ENCODE assay signal across 8 cellular contexts in the genomic region with DNA sequence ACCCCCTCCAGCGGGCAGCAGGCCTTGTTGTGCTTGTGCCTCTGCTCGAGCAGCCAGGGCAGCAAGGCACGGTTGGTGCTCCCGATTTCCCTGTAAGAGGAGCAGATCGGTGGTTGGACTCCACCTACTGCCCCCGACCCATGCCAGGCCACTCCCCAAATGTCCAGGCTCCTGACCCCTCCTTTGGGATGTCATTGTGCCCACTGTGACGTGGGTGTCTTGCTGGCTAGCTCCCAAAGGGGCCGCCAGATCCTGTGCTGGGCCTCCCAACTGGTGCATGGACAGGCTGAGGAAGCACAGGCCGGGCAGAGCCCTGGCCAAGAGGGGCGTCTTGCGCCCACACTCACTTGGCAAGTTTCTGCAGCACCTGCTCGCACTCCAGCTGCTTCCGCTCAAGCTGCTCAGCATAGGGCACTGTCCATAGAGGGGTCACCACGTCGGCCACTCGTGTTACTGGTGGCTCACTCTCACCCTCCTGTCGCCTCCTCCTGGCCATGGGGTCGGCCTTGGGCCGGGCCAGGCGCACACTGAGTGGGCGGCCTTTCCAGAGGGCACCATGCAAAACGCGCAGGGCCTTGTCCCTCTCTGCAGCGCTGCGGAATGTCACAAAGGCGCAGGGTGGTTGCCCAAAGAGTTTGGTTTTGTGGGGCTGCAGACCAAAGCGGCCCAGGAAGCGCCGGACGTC. TPM values are rescaled to one million over a fixed set of nuclear protein-coding genes. Genes with fewer than 3 reads are reported as not detected.
DNase-seq lines count a peak whose midpoint lies in the region; ATAC-seq and TF ChIP-seq lines count a peak whose summit lies in the region.

A gene (plus strand): TSS at position 414 of the 685 bp plus-strand sequence. CDS start 81 bp downstream, at position 495.

- H3K27ac ChIP-seq in mammary epithelial cell (ENCODE audit: insufficient read depth, low read depth, low read length) (peak within 1 kb of the TSS; percentile 66), right lobe of liver (peak within 1 kb of the TSS; percentile 71 to 85 (median 81)), thymus (ENCODE audit: low read depth) (peak within 1 kb of the TSS; percentile 80)

- CTCF ChIA-PET in activated CD8-positive, alpha-beta memory T cell treated with anti-CD3 and anti-CD28 coated beads for 36 hours (lab: Charles Lee) = interaction anchor here (2.2 to 3.2 kb wide), 2 partner anchors 10 to 14 kb away, joined by 7 to 13 read pairs; no protein-coding TSS in a partner anchor
- CTCF ChIA-PET in mammary epithelial cell (lab: Charles Lee; ENCODE audit: low non-redundant PET) = no interaction called here

- H3K27me3 ChIP-seq in mammary epithelial cell (ENCODE audit: insufficient read depth, low read length) (no peaks in the 10 kb centered on the region), right lobe of liver (no peaks in the 10 kb centered on the region), thymus (ENCODE audit: control insufficient read depth, insufficient read depth) (no peaks in the 10 kb centered on the region)

- H4K20me1 ChIP-seq in mammary epithelial cell (ENCODE audit: insufficient read depth, low read length) = no peaks in the 10 kb centered on the region

- peaks cover 20% of the 10 kb centered on the region for H3K36me3 ChIP-seq in mammary epithelial cell (ENCODE audit: insufficient read depth, low read length)
- peaks cover 0 to 55% (median 18%) of the 10 kb centered on the region in 4 donors for H3K36me3 ChIP-seq in right lobe of liver
- peaks cover 61% of the 10 kb centered on the region for H3K36me3 ChIP-seq in thymus (ENCODE audit: control insufficient read depth, insufficient read depth)

- peak within 1 kb of the TSS; percentile 84 for H2AFZ ChIP-seq in mammary epithelial cell (ENCODE audit: low read depth, low read length)

- H3K4me3 ChIP-seq in mammary epithelial cell (replicated peaks in 1 of 3; ENCODE audit: insufficient read depth in 1 of 3, low read depth in 2 of 3, low read length in 3 of 3) (peak within 1 kb of the TSS; percentile 72 to 96 (median 91)), right lobe of liver (peak within 1 kb of the TSS; percentile 73 to 92 (median 81)), thymus (ENCODE audit: low read length) (peak within 1 kb of the TSS; percentile 91)

- POLR2A ChIA-PET in activated CD8-positive, alpha-beta memory T cell treated with anti-CD3 and anti-CD28 coated beads for 36 hours (lab: Charles Lee) = interaction anchor here (0.9 to 2.8 kb wide), 3 partner anchors 8 to 34 kb away, joined by 3 to 16 read pairs (median 3); no protein-coding TSS in a partner anchor

- in situ Hi-C loops in mammary epithelial cell (cut with MboI; ENCODE audit: low sequenced_read_pairs in 2 of 2) = loop anchor here in 1 of 2 donors (10.0 kb wide), 1 partner anchor 141 kb away; no protein-coding TSS in a partner anchor

- H3K79me2 ChIP-seq in mammary epithelial cell (ENCODE audit: insufficient read depth, low read length) = peaks cover 75% of the 10 kb centered on the region

- TF ChIP-seq CTCF in mammary epithelial cell (conservative IDR thresholded peaks at IDR 0.05 in 1 of 2, IDR thresholded peaks at IDR 0.05 in 1 of 2; ENCODE audit: extremely low read depth in 1 of 2, insufficient read depth in 1 of 2, low read depth in 1 of 2, low read length in 2 of 2) = no peak
- no peak for TF ChIP-seq CTCF in right lobe of liver (IDR thresholded peaks at IDR 0.05)

- BruUV-seq in mammary epithelial cell (replicated peaks; lab: Mats Ljungman, UMichigan) = no TSS peak

- H3K4me2 ChIP-seq in mammary epithelial cell (ENCODE audit: insufficient read depth, low read depth, low read length) = peak within 1 kb of the TSS; percentile 97

- no peak for ATAC-seq in right lobe of liver

- WGBS in mammary epithelial cell (ENCODE audit: low coverage, missing lambda C conversion rate) = 43% methylated on average over 12 of the region's 30 CpGs
- 27% methylated on average over 4 of the region's 30 CpGs for WGBS in right lobe of liver (ENCODE audit: insufficient coverage, low coverage, low lambda C conversion rate, missing lambda C conversion rate)
- WGBS in thymus = 92% methylated on average over 30 of the region's 30 CpGs

- no peak for DNase-seq in activated CD8-positive, alpha-beta memory T cell treated with anti-CD3 and anti-CD28 coated beads, Interleukin-2, amount 50 U/mL, for 48 hours
- DNase-seq in mammary epithelial cell (no peak), right lobe of liver (peak in 2 of 3 donors; percentile 27 to 53), NCI-H1436 treated with DMSO at 0.1 percent for 48 hours (lab: John Stamatoyannopoulos, UW) (no peak), HUDEP-2 (lab: John Stamatoyannopoulos, UW; ENCODE audit: unreplicated experiment in 76 of 76) (no peak)
- DNase-seq in activated effector memory CD4-positive, alpha-beta T cell treated with Interleukin-2 at 50 U/mL for 16 hours = no peak

- intact Hi-C loops in mammary epithelial cell (cut with micrococcal nuclease) = loop anchor here (5.0 kb wide), 1 partner anchor 129 kb away; no protein-coding TSS in a partner anchor
- intact Hi-C loops in right lobe of liver (cut with DNase I) = loop anchor here (10.0 kb wide), 1 partner anchor 141 kb away; no protein-coding TSS in a partner anchor

- peak within 1 kb of the TSS; percentile 79 for H3K9ac ChIP-seq in mammary epithelial cell (ENCODE audit: insufficient read depth, low read length)

- dilution Hi-C loops in mammary epithelial cell (cut with HindIII; ENCODE audit: low sequenced_read_pairs) = loop anchor here (5.0 kb wide), 3 partner anchors 34 to 166 kb away; a partner anchor contains a TSS

- H3K9me3 ChIP-seq in mammary epithelial cell (replicated peaks; ENCODE audit: insufficient read depth, low read length) = no peaks in the 10 kb centered on the region
- no peaks in the 10 kb centered on the region for H3K9me3 ChIP-seq in right lobe of liver
- no peaks in the 10 kb centered on the region for H3K9me3 ChIP-seq in thymus (ENCODE audit: control insufficient read depth)

- H3K4me1 ChIP-seq in mammary epithelial cell (ENCODE audit: insufficient read depth, low read length) (peaks cover 23% of the 10 kb centered on the region), right lobe of liver (peaks cover 0 to 24% (median 11%) of the 10 kb centered on the region in 4 donors), thymus (ENCODE audit: control insufficient read depth, insufficient read depth, low read length) (peaks cover 35% of the 10 kb centered on the region)

- TF ChIP-seq POLR2A in right lobe of liver (IDR thresholded peaks at IDR 0.05) = no peak

RNA-seq across cellular contexts. Expression of the gene that starts here (rescaled TPM):
- total RNA-seq in activated CD8-positive, alpha-beta memory T cell treated with anti-CD3 and anti-CD28 coated beads for 36 hours = 100 to 1,000 TPM; 446 to 470 TPM
- total RNA-seq in mammary epithelial cell = 100 to 1,000 TPM in 1 of 2 donors, 10 to 100 TPM in 1; 80.2 to 211 TPM
- 320 TPM for polyA plus RNA-seq in mammary epithelial cell
- polyA minus RNA-seq in mammary epithelial cell = 116 TPM
- 100 to 1,000 TPM in 2 of 6 experiments, 10 to 100 TPM in 4; 39.5 to 224 (median 52.2) TPM for total RNA-seq in right lobe of liver
- 78.9 TPM for polyA plus RNA-seq in thymus

Comparison
In these comparisons a context has a peak if more than half of its experiments do, and no peak if none do; other contexts are left out.
1. DNase-seq: peak in right lobe of liver (2 of 3); none in activated CD8-positive, alpha-beta memory T cell treated with anti-CD3 and anti-CD28 coated beads, Interleukin-2, amount 50 U/mL, for 48 hours (single experiment), mammary epithelial cell (single experiment), NCI-H1436 treated with DMSO at 0.1 percent for 48 hours (single experiment), activated effector memory CD4-positive, alpha-beta T cell treated with Interleukin-2 at 50 U/mL for 16 hours (single experiment) and HUDEP-2 (0 of 76).
2. Peak in every context shown above with its lines, with median percentiles within 50 percentile points of each other: H3K27ac ChIP-seq and H3K4me3 ChIP-seq.